Comparison of ENCODE assay signal across 25 cellular contexts in the genomic region with DNA sequence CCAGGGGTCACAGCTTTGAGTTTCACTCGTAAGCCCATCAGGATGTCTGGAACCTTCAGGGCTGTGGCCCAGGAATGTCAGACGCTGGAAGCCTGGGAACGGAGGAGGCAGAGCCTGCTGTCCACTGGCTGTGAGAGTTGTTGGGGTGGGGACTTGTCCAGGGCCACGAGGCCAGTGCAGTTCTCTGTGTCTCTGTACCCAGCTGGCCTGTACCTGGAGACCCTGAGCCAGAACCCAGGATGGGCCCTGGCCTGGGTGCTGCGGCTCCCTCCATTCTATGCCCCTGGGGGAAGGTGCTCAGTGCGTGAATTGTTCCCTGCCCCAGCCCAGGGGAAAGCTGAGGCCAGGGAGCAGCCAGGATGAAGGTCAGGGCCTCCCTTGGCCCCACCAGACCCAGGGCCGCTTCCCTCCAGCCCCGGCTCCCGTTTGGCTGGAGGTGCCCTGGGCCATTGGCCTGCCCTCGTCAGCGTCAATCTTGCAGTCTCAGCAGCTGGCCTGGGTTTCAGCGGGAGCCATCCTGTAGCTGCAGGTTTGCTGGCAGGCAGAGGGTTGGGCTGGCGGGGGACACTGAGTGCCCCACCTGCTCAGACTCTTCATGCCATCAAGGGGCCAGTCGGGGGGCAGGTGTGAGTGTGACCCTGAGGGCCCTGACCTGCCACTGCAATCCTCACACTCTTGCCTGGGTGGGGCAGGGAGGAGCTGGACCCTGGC. TPM values are rescaled to one million over a fixed set of nuclear protein-coding genes. Genes with fewer than 3 reads are reported as not detected.
A peak's percentile ranks its signal among the peaks of the same experiment; 100 is the strongest.
DNase-seq lines count a peak whose midpoint lies in the region; ATAC-seq and TF ChIP-seq lines count a peak whose summit lies in the region.
"Had no signal": no experiment of that assay in that cellular context is flagged by ENCODE, and none has a peak within 500 bp of the region (broad histone marks: within the 10 kb centered on the region; RNA-seq: fewer than 3 reads in every experiment).

No MANE protein-coding gene starts in this region.

- POLR2A ChIA-PET in CD8-positive, alpha-beta T cell (lab: Charles Lee), result no interaction called here

- no peak for ATAC-seq in heart left ventricle
- no peak for ATAC-seq in HG02623 (IDR thresholded peaks at IDR 0.05; ENCODE audit: unreplicated experiment)
- no peak for ATAC-seq in CD8-positive, alpha-beta T cell
- ATAC-seq in GM21526 (IDR thresholded peaks at IDR 0.05; ENCODE audit: low FRiP score, unreplicated experiment), result no peak
- ATAC-seq: left cardiac atrium; naive thymus-derived CD4-positive, alpha-beta T cell had no signal

- TF ChIP-seq POLR2A in heart left ventricle (IDR thresholded peaks at IDR 0.05), result no peak

- H3K4me1 ChIP-seq in heart left ventricle (peaks cover 5 to 27% (median 16%) of the 10 kb centered on the region in 12 donors), right atrium auricular region (peaks cover 0 to 15% of the 10 kb centered on the region in 2 donors)
- peaks cover 17% of the 10 kb centered on the region for H3K4me1 ChIP-seq in CD8-positive, alpha-beta T cell (ENCODE audit: insufficient read depth, low read length)
- H3K4me1 ChIP-seq: prostate gland had no signal

- H3K36me3 Mint-ChIP-seq in glutamatergic neuron (ENCODE audit: unreplicated experiment) (no peaks in the 10 kb centered on the region), osteocyte (ENCODE audit: unreplicated experiment) (no peaks in the 10 kb centered on the region), type B pancreatic cell (no peaks in the 10 kb centered on the region)
- no peaks in the 10 kb centered on the region for H3K36me3 Mint-ChIP-seq in CD8-positive, alpha-beta T cell
- H3K36me3 Mint-ChIP-seq: activated naive CD4-positive, alpha-beta T cell treated with anti-CD3 and anti-CD28 coated beads, Interleukin-2, amount 50 U/mL, for 24 hours; naive thymus-derived CD4-positive, alpha-beta T cell had no signal

- H3K27ac ChIP-seq in heart left ventricle (no peak overlapping the region), right atrium auricular region (no peak overlapping the region)
- H3K27ac ChIP-seq in CD8-positive, alpha-beta T cell (ENCODE audit: low read depth, low read length), result no peak overlapping the region
- H3K27ac ChIP-seq: GM23248, KMS-11, prostate gland, VCaP had no signal

- H3K9me3 Mint-ChIP-seq in glutamatergic neuron (ENCODE audit: unreplicated experiment) (peaks cover 9% of the 10 kb centered on the region), osteocyte (ENCODE audit: unreplicated experiment) (no peaks in the 10 kb centered on the region), type B pancreatic cell (no peaks in the 10 kb centered on the region)
- no peaks in the 10 kb centered on the region for H3K9me3 Mint-ChIP-seq in CD8-positive, alpha-beta T cell
- H3K9me3 Mint-ChIP-seq: activated naive CD4-positive, alpha-beta T cell treated with anti-CD3 and anti-CD28 coated beads, Interleukin-2, amount 50 U/mL, for 24 hours had no signal

- WGBS in heart left ventricle, 4 donors, result 74 to 80% (median 76%) methylated on average over 7 to 14 of the region's 14 CpGs

- no peak overlapping the region for H3K4me3 Mint-ChIP-seq in glutamatergic neuron (ENCODE audit: unreplicated experiment)
- no peak overlapping the region for H3K4me3 Mint-ChIP-seq in osteocyte (ENCODE audit: unreplicated experiment)
- H3K4me3 Mint-ChIP-seq in type B pancreatic cell, result no peak overlapping the region
- H3K4me3 Mint-ChIP-seq in CD8-positive, alpha-beta T cell, result no peak overlapping the region
- H3K4me3 Mint-ChIP-seq: activated naive CD4-positive, alpha-beta T cell treated with anti-CD3 and anti-CD28 coated beads, Interleukin-2, amount 50 U/mL, for 24 hours; B cell had no signal

- CTCF ChIA-PET in CD8-positive, alpha-beta T cell (lab: Charles Lee), result no interaction called here

- H3K36me3 ChIP-seq in heart left ventricle, result no peaks in the 10 kb centered on the region
- no peaks in the 10 kb centered on the region for H3K36me3 ChIP-seq in right atrium auricular region
- H3K36me3 ChIP-seq in CD8-positive, alpha-beta T cell (ENCODE audit: insufficient read depth, low read length), result no peaks in the 10 kb centered on the region
- H3K36me3 ChIP-seq: prostate gland had no signal

- no peak overlapping the region for H3K4me3 ChIP-seq in heart left ventricle
- no peak overlapping the region for H3K4me3 ChIP-seq in right atrium auricular region
- no peak overlapping the region for H3K4me3 ChIP-seq in CD8-positive, alpha-beta T cell (ENCODE audit: low read depth, low read length)
- H3K4me3 ChIP-seq: GM23248, prostate gland, smooth muscle cell had no signal

- TF ChIP-seq CTCF in heart left ventricle (IDR thresholded peaks at IDR 0.05) (no peak), right atrium auricular region (IDR thresholded peaks at IDR 0.05) (no peak), glutamatergic neuron (IDR thresholded peaks at IDR 0.05; ENCODE audit: partially characterized antibody, unreplicated experiment) (no peak), osteocyte (IDR thresholded peaks at IDR 0.05) (no peak), type B pancreatic cell (conservative IDR thresholded peaks at IDR 0.05) (no peak)
- TF ChIP-seq CTCF in CD8-positive, alpha-beta T cell (IDR thresholded peaks at IDR 0.05), result no peak

- H3K27me3 Mint-ChIP-seq in glutamatergic neuron (ENCODE audit: unreplicated experiment), result peaks cover 6% of the 10 kb centered on the region
- no peaks in the 10 kb centered on the region for H3K27me3 Mint-ChIP-seq in osteocyte (ENCODE audit: unreplicated experiment)
- H3K27me3 Mint-ChIP-seq in type B pancreatic cell, result peaks cover 9% of the 10 kb centered on the region
- H3K27me3 Mint-ChIP-seq in CD8-positive, alpha-beta T cell (ENCODE audit: low read depth), result no peaks in the 10 kb centered on the region
- H3K27me3 Mint-ChIP-seq: activated naive CD4-positive, alpha-beta T cell treated with anti-CD3 and anti-CD28 coated beads, Interleukin-2, amount 50 U/mL, for 24 hours had no signal

- DNase-seq in heart left ventricle (peak in 3 of 5 donors; percentile 6 to 60 (median 21)), right atrium auricular region (ENCODE audit: low spot score) (no peak), glutamatergic neuron (peak; percentile 31), osteocyte (ENCODE audit: extremely low spot score, unreplicated experiment) (peak; percentile 78), type B pancreatic cell (ENCODE audit: extremely low spot score, unreplicated experiment) (peak; percentile 66)
- no peak for DNase-seq in CD8-positive, alpha-beta T cell
- DNase-seq: activated CD4-positive, alpha-beta T cell treated with anti-CD3 and anti-CD28 coated beads, Interleukin-2, amount 50 U/mL, for 1 hour; anterior cingulate cortex; central memory CD4-positive, alpha-beta T cell; GM23248; left cardiac atrium; naive thymus-derived CD4-positive, alpha-beta T cell; NCI-H1436 treated with DMSO at 0.1 percent for 48 hours; NCI-H2171 treated with DMSO at 0.1 percent for 48 hours; NCI-H526 had no signal

- intact Hi-C loops in heart left ventricle (cut with DNase I), result no loop called here
- intact Hi-C loops in CD8-positive, alpha-beta T cell (cut with DNase I, micrococcal nuclease), result loop anchor here in 1 of 2 experiments (10.0 kb wide), 1 partner anchor 611 kb away; a partner anchor contains a TSS

- peaks cover 9% of the 10 kb centered on the region for H3K4me1 Mint-ChIP-seq in glutamatergic neuron (ENCODE audit: low read depth, unreplicated experiment)
- H3K4me1 Mint-ChIP-seq in osteocyte (ENCODE audit: unreplicated experiment), result peaks cover 8% of the 10 kb centered on the region
- H3K4me1 Mint-ChIP-seq in type B pancreatic cell (ENCODE audit: unreplicated experiment), result peaks cover 4% of the 10 kb centered on the region
- peaks cover 6% of the 10 kb centered on the region for H3K4me1 Mint-ChIP-seq in CD8-positive, alpha-beta T cell (ENCODE audit: low read depth)

- H3K27me3 ChIP-seq in heart left ventricle, result no peaks in the 10 kb centered on the region
- H3K27me3 ChIP-seq in right atrium auricular region, result no peaks in the 10 kb centered on the region
- no peaks in the 10 kb centered on the region for H3K27me3 ChIP-seq in CD8-positive, alpha-beta T cell (ENCODE audit: insufficient read depth, low read length)

- H3K9me3 ChIP-seq in heart left ventricle (no peaks in the 10 kb centered on the region), right atrium auricular region (no peaks in the 10 kb centered on the region)
- H3K9me3 ChIP-seq in CD8-positive, alpha-beta T cell (ENCODE audit: low read length), result no peaks in the 10 kb centered on the region
- H3K9me3 ChIP-seq: prostate gland had no signal

- H3K27ac Mint-ChIP-seq in glutamatergic neuron (ENCODE audit: unreplicated experiment), result no peak overlapping the region
- H3K27ac Mint-ChIP-seq in osteocyte (ENCODE audit: unreplicated experiment), result no peak overlapping the region
- H3K27ac Mint-ChIP-seq in type B pancreatic cell, result no peak overlapping the region
- H3K27ac Mint-ChIP-seq in CD8-positive, alpha-beta T cell, result no peak overlapping the region
- H3K27ac Mint-ChIP-seq: B cell had no signal

RNA-seq across cellular contexts. Expression of a gene that starts 0.8 kb away (rescaled TPM):
- total RNA-seq in heart left ventricle (under 1 TPM in 3 of 9 donors, not detected in 6; 0.17 to 0.58 (median 0.29) TPM), right atrium auricular region (not detected), glutamatergic neuron (ENCODE audit: unreplicated experiment) (5.2 TPM), osteocyte (2.5 and 2.7 TPM in 2 replicates), type B pancreatic cell (ENCODE audit: low replicate concordance) (0.36 and 0.65 TPM in 2 replicates)
- not detected for polyA plus RNA-seq in heart left ventricle
- total RNA-seq in CD8-positive, alpha-beta T cell, result 1 to 10 TPM; 1.0 to 1.2 TPM
- total RNA-seq: HT1080 had no signal
- polyA plus RNA-seq: GM23248; naive thymus-derived CD4-positive, alpha-beta T cell had no signal

RNA-seq across cellular contexts. Expression of a gene that starts 4.8 kb away (rescaled TPM):
- total RNA-seq in heart left ventricle (1 to 10 TPM in 6 of 9 donors, under 1 TPM in 3; 0.35 to 2.4 (median 1.1) TPM), right atrium auricular region (1 to 10 TPM in 1 of 2 donors, under 1 TPM in 1; 0.51 to 1.8 TPM), glutamatergic neuron (ENCODE audit: unreplicated experiment) (5.4 TPM), osteocyte (1.5 TPM in 1 of 2 replicates, not detected in the other), type B pancreatic cell (ENCODE audit: low replicate concordance) (1.8 and 3.9 TPM in 2 replicates)
- 1 to 10 TPM; 1.6 to 7.9 TPM for polyA plus RNA-seq in heart left ventricle
- 1 to 10 TPM; 1.9 to 2.2 TPM for total RNA-seq in CD8-positive, alpha-beta T cell
- total RNA-seq: GM23248, urinary bladder had no signal

RNA-seq across cellular contexts. Expression of a gene that starts 23.4 kb away (rescaled TPM):
- 100 to 1,000 TPM in 7 of 9 donors, 10 to 100 TPM in 2; 83.8 to 275 (median 172) TPM for total RNA-seq in heart left ventricle
- polyA plus RNA-seq in heart left ventricle, result 100 to 1,000 TPM in 1 of 2 donors, 10 to 100 TPM in 1; 52.9 to 181 TPM
- 10 to 100 TPM; 69.9 to 91.6 TPM for total RNA-seq in right atrium auricular region
- 734 TPM for total RNA-seq in glutamatergic neuron (ENCODE audit: unreplicated experiment)
- 394 and 407 TPM in 2 replicates for total RNA-seq in osteocyte
- total RNA-seq in type B pancreatic cell (ENCODE audit: low replicate concordance), result 279 and 297 TPM in 2 replicates
- 100 to 1,000 TPM; 145 to 147 TPM for total RNA-seq in CD8-positive, alpha-beta T cell

Comparison
In these comparisons a context has a peak if more than half of its experiments do, and no peak if none do; other contexts are left out.
1. DNase-seq: peak in heart left ventricle (3 of 5), glutamatergic neuron (single experiment), osteocyte (single experiment) and type B pancreatic cell (single experiment); none in right atrium auricular region (single experiment) and CD8-positive, alpha-beta T cell (0 of 7).